8 cellular contexts compared by ENCODE assay signal in the genomic region with DNA sequence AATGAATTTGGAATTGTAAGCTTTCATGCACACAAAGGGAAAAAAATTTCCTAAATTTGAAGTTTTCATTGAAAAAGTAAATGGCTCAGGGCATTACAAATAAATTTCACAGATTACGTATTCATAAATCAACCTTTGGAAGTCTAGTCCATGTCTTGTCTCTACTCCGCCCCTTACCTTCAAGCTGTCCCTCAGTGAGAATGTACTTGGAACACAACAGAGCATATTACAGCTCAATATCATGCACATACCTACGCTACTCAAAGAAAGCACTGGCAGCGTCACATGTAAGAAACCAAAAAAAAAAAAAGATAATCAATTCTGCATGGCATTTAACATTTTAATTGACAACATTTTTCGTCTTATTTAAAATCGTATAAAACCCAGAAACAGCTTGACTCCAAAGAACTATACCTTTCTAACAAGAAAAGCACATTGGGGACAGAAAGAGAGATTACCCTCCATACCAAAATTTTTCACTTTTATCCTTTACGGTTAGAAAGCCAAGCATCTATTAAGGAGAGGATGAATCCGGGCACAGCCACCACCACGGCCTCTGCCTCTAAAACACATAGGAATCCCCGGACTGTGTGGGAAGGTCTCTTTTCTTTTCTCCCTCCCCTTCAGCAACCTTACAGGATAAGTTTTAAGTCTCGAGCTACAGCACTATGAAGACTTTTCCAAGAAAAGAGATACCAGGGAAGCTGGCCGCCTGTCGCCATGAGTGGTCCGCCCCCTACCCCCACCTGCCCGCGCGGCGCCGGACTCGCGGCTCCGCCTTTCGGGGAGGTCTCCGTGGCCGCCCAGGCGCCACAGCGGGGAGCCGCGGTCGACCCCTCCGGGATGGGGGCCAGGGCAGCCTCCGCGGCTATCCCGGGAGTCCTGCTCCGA. TPM values are rescaled to one million over a fixed set of nuclear protein-coding genes. Genes with fewer than 3 reads are reported as not detected.
DNase-seq lines count a peak whose midpoint lies in the region; ATAC-seq and TF ChIP-seq lines count a peak whose summit lies in the region.

No MANE protein-coding gene starts in this region.

- no peaks in the 10 kb centered on the region for H3K9me2 ChIP-seq in SK-N-SH

- H3K4me3 ChIP-seq in SK-N-SH (ENCODE audit: low read depth in 2 of 2, low read length in 1 of 2) (peak overlapping the region; percentile 82 to 96), endocrine pancreas (ENCODE audit: control insufficient read depth, insufficient read depth, low read length) (peak overlapping the region; percentile 98), muscle layer of colon (ENCODE audit: low read depth in 1 of 2, low read length in 2 of 2) (peak overlapping the region; percentile 73 to 94)

- H3K9ac ChIP-seq in SK-N-SH = peak overlapping the region; percentile 91
- H3K9ac ChIP-seq in endocrine pancreas (ENCODE audit: control insufficient read depth, insufficient read depth, low read length) = peak overlapping the region; percentile 76
- peak overlapping the region; percentile 51 for H3K9ac ChIP-seq in muscle layer of colon (ENCODE audit: low read length)

- TF ChIP-seq CTCF in CD4-positive, alpha-beta T cell (IDR thresholded peaks at IDR 0.05) = no peak
- TF ChIP-seq CTCF in SK-N-SH (IDR thresholded peaks at IDR 0.05) = no peak

- peaks cover 95% of the 10 kb centered on the region for H3K79me2 ChIP-seq in SK-N-SH (ENCODE audit: insufficient read depth)

- peak overlapping the region; percentile 81 for H3K4me2 ChIP-seq in SK-N-SH

- peak overlapping the region; percentile 80; the same call in 1 of the 2 replicates for H2AFZ ChIP-seq in SK-N-SH (ENCODE audit: low read depth)

- H3K4me3 Mint-ChIP-seq in CD4-positive, alpha-beta T cell = peak overlapping the region; percentile 97

- H3K27ac ChIP-seq in CD4-positive, alpha-beta T cell (ENCODE audit: low read depth, low read length) = no peak overlapping the region
- H3K27ac ChIP-seq in SK-N-SH (ENCODE audit: low read depth in 2 of 2, low read length in 1 of 2) (peak overlapping the region; percentile 86 to 98), muscle layer of colon (ENCODE audit: low read depth, low read length) (peak overlapping the region; percentile 89)

- TF ChIP-seq EP300 in SK-N-SH (IDR thresholded peaks at IDR 0.05; ENCODE audit: borderline replicate concordance in 1 of 2, low read depth in 1 of 2, low read length in 1 of 2) = peak in 1 of 2 experiments; percentile 24; a peak in 1 of 4 replicates

- peaks cover 30% of the 10 kb centered on the region for H3F3A ChIP-seq in SK-N-SH (replicated peaks; ENCODE audit: insufficient read depth)

- H3K27me3 ChIP-seq in CD4-positive, alpha-beta T cell (ENCODE audit: control insufficient read depth, insufficient read depth, low read length) = no peaks in the 10 kb centered on the region
- H3K27me3 ChIP-seq in SK-N-SH (ENCODE audit: insufficient read depth) = no peaks in the 10 kb centered on the region
- H3K27me3 ChIP-seq in endocrine pancreas (ENCODE audit: control insufficient read depth, insufficient read depth, low read length) = no peaks in the 10 kb centered on the region
- no peaks in the 10 kb centered on the region for H3K27me3 ChIP-seq in muscle layer of colon (ENCODE audit: control insufficient read depth in 1 of 2, insufficient read depth in 2 of 2, low read length in 2 of 2)

- intact Hi-C loops in CD4-positive, alpha-beta T cell (cut with DNase I, micrococcal nuclease) = loop anchor here (5.0 kb wide), 3 partner anchors 53 to 247 kb away; no protein-coding TSS in a partner anchor

- peak overlapping the region; percentile 85 for H3K27ac Mint-ChIP-seq in CD4-positive, alpha-beta T cell

- H3K4me1 ChIP-seq in SK-N-SH (ENCODE audit: control insufficient read depth in 1 of 2, insufficient read depth in 2 of 2, low read depth in 1 of 2, low read length in 1 of 2) (peaks cover 14 to 33% of the 10 kb centered on the region in 2 experiments; a peak in 3 of 4 replicates), endocrine pancreas (ENCODE audit: control insufficient read depth, insufficient read depth, low read length) (peaks cover 13% of the 10 kb centered on the region), muscle layer of colon (ENCODE audit: insufficient read depth, low read length) (peaks cover 14% of the 10 kb centered on the region)

- CTCF ChIA-PET in CD4-positive, alpha-beta T cell (lab: Charles Lee) = interaction anchor here (1.5 to 2.9 kb wide), 2 partner anchors 10 to 164 kb away, joined by 7 to 11 read pairs; no protein-coding TSS in a partner anchor
- CTCF ChIA-PET in SK-N-SH (lab: Yijun Ruan, JAX) = interaction anchor here (0.8 to 2.3 kb wide), 10 partner anchors 8 to 298 kb away, joined by 3 to 9 read pairs (median 5); no protein-coding TSS in a partner anchor

- peaks cover 20% of the 10 kb centered on the region for H3K36me3 Mint-ChIP-seq in CD4-positive, alpha-beta T cell (ENCODE audit: low read depth)

- peaks cover 61% of the 10 kb centered on the region for H3K4me1 Mint-ChIP-seq in CD4-positive, alpha-beta T cell (ENCODE audit: low read depth)

- no peak for DNase-seq in CD4-positive, alpha-beta T cell
- peak; percentile 19 for DNase-seq in SK-N-SH
- no peak for DNase-seq in SIG-M5 treated with dmso at 0.1 percent for 504 hours (lab: John Stamatoyannopoulos, UW; ENCODE audit: unreplicated experiment)
- no peak for DNase-seq in 8988T

- no peak for ATAC-seq in CD4-positive, alpha-beta T cell (ENCODE audit: poor library complexity)
- ATAC-seq in GM19372 (IDR thresholded peaks at IDR 0.05; ENCODE audit: low read depth, unreplicated experiment) (peak; percentile 46), HG03378 (IDR thresholded peaks at IDR 0.05; ENCODE audit: unreplicated experiment) (peak; percentile 32)

- no peaks in the 10 kb centered on the region for H3K36me3 ChIP-seq in SK-N-SH (replicated peaks in 1 of 2; ENCODE audit: control insufficient read depth in 1 of 2, insufficient read depth in 2 of 2, low read length in 1 of 2)
- no peaks in the 10 kb centered on the region for H3K36me3 ChIP-seq in endocrine pancreas (ENCODE audit: control insufficient read depth, insufficient read depth, low read length)
- H3K36me3 ChIP-seq in muscle layer of colon (ENCODE audit: insufficient read depth, low read length) = no peaks in the 10 kb centered on the region

- 5% methylated on average over 34 of the region's 35 CpGs for WGBS in SK-N-SH (ENCODE audit: low lambda C conversion rate)

- H3K9me3 ChIP-seq in CD4-positive, alpha-beta T cell (ENCODE audit: control insufficient read depth, low read length) = no peaks in the 10 kb centered on the region
- H3K9me3 ChIP-seq in SK-N-SH (no peaks in the 10 kb centered on the region), endocrine pancreas (ENCODE audit: control insufficient read depth, low read length) (peaks cover 2% of the 10 kb centered on the region), muscle layer of colon (ENCODE audit: low read length) (no peaks in the 10 kb centered on the region)

- H4K20me1 ChIP-seq in SK-N-SH (ENCODE audit: insufficient read depth) = peaks cover 26% of the 10 kb centered on the region; the same call in 1 of the 2 replicates

- no peaks in the 10 kb centered on the region for H3K27me3 Mint-ChIP-seq in CD4-positive, alpha-beta T cell

- no peaks in the 10 kb centered on the region for H3K9me3 Mint-ChIP-seq in CD4-positive, alpha-beta T cell

- TF ChIP-seq RAD21 in SK-N-SH (IDR thresholded peaks at IDR 0.05; ENCODE audit: low read length) = no peak; the same call in 1 of the 2 replicates

- POLR2A ChIA-PET in CD4-positive, alpha-beta T cell (lab: Charles Lee) = interaction anchor here (0.7 to 4.6 kb wide), 9 partner anchors 10 to 239 kb away, joined by 3 to 34 read pairs (median 4); partner anchors contain the start of gene REEP3
- POLR2A ChIA-PET in SK-N-SH (lab: Yijun Ruan, JAX) = interaction anchor here (0.7 to 3.7 kb wide), 3 partner anchors 57 to 166 kb away, joined by 5 to 24 read pairs (median 6); no protein-coding TSS in a partner anchor

TF ChIP-seq in SK-N-SH, 30 proteins besides CTCF, POLR2A, EP300 and RAD21 (continues in another document):
- TF ChIP-seq TAF1 (IDR thresholded peaks at IDR 0.05; ENCODE audit: borderline replicate concordance, low read depth, low read length) (no peak), MEF2A (IDR thresholded peaks at IDR 0.05; ENCODE audit: borderline replicate concordance, low read depth) (no peak), JUND (IDR thresholded peaks at IDR 0.05) (no peak), FOSL2 (IDR thresholded peaks at IDR 0.05; ENCODE audit: borderline replicate concordance, low read depth) (no peak), MXI1 (IDR thresholded peaks at IDR 0.05; ENCODE audit: low read depth, low read length) (peak; percentile 48; the same call in 1 of the 2 replicates), ELF1 (IDR thresholded peaks at IDR 0.05) (no peak), FOXM1 (IDR thresholded peaks at IDR 0.05; ENCODE audit: low read depth) (no peak; the same call in 1 of the 2 replicates), EZH2phosphoT487 (IDR thresholded peaks at IDR 0.05; ENCODE audit: borderline replicate concordance, low read depth) (no peak), PBX3 (IDR thresholded peaks at IDR 0.05) (no peak)

RNA-seq across cellular contexts. Expression of gene JMJD1C, which starts 1.1 kb away (rescaled TPM):
- total RNA-seq in CD4-positive, alpha-beta T cell = 100 to 1,000 TPM; 389 to 399 TPM
- 11.7 and 15.3 TPM in 2 replicates for polyA plus RNA-seq in SK-N-SH (2012; rRNA removed)
- polyA plus RNA-seq in SK-N-SH (2012; cell fraction: cytosol; rRNA removed) = 11.6 and 12.5 TPM in 2 replicates
- 21.6 and 49.9 TPM in 2 replicates for polyA plus RNA-seq in SK-N-SH (2012; cell fraction: nucleus; rRNA removed)

RNA-seq across cellular contexts. Expression of gene REEP3, which starts 56.6 kb away (rescaled TPM):
- 1 to 10 TPM; 3.2 to 6.1 TPM for total RNA-seq in CD4-positive, alpha-beta T cell
- 7.6 and 9.6 TPM in 2 replicates for polyA plus RNA-seq in SK-N-SH (2012; rRNA removed)
- polyA plus RNA-seq in SK-N-SH (2012; cell fraction: cytosol; rRNA removed) = 13.0 and 17.1 TPM in 2 replicates
- 2.8 and 4.7 TPM in 2 replicates for polyA plus RNA-seq in SK-N-SH (2012; cell fraction: nucleus; rRNA removed)
